Comparison of ENCODE assay signal across 9 cellular contexts in genomic region chr10:114458955-114459354, GRCh38. TPM values are rescaled to one million over a fixed set of nuclear protein-coding genes. Genes with fewer than 3 reads are reported as not detected.
A peak's percentile ranks its signal among the peaks of the same experiment; 100 is the strongest.
DNase-seq lines count a peak whose midpoint lies in the region; ATAC-seq, FAIRE-seq and TF ChIP-seq lines count a peak whose summit lies in the region.
"Had no signal": no experiment of that assay in that cellular context is flagged by ENCODE, and none has a peak within 500 bp of the region (broad histone marks: within the 10 kb centered on the region; RNA-seq: fewer than 3 reads in every experiment).

No MANE protein-coding gene starts in this region.

- H3K27ac ChIP-seq in A673 (ENCODE audit: low read depth, low read length, poor library complexity, severe bottlenecking) (no peak overlapping the region), kidney (ENCODE audit: low read depth in 2 of 2, low read length in 2 of 2) (no peak overlapping the region), upper lobe of right lung (no peak overlapping the region)

- H3K9ac ChIP-seq in kidney (ENCODE audit: low read length in 2 of 2): no peak overlapping the region

- TF ChIP-seq CTCF in A673 (conservative IDR thresholded peaks at IDR 0.05; ENCODE audit: low read depth, low read length): peak; percentile 59
- TF ChIP-seq CTCF in GM12865 (IDR thresholded peaks at IDR 0.05; ENCODE audit: insufficient read depth, low read depth, low read length, missing control alignments): peak; percentile 38
- peak; percentile 45 for TF ChIP-seq CTCF in kidney (IDR thresholded peaks at IDR 0.05; ENCODE audit: borderline replicate concordance, extremely low read depth, insufficient read depth)
- peak; percentile 43 for TF ChIP-seq CTCF in upper lobe of right lung (IDR thresholded peaks at IDR 0.05)

- H3K9me3 ChIP-seq in A673 (ENCODE audit: low read depth, low read length, poor library complexity, severe bottlenecking) (no peaks in the 10 kb centered on the region), kidney (ENCODE audit: control insufficient read depth in 1 of 2, low read length in 2 of 2) (no peaks in the 10 kb centered on the region), upper lobe of right lung (no peaks in the 10 kb centered on the region)

- H3K4me1 ChIP-seq in A673 (ENCODE audit: insufficient read depth, low read length, poor library complexity, severe bottlenecking): no peaks in the 10 kb centered on the region
- no peaks in the 10 kb centered on the region for H3K4me1 ChIP-seq in kidney (ENCODE audit: control insufficient read depth in 1 of 2, insufficient read depth in 1 of 2, low read depth in 1 of 2, low read length in 2 of 2)
- H3K4me1 ChIP-seq in upper lobe of right lung: no peaks in the 10 kb centered on the region

- ATAC-seq in upper lobe of right lung (peak; percentile 92), GM21381 (IDR thresholded peaks at IDR 0.05; ENCODE audit: unreplicated experiment) (no peak), HG02610 (IDR thresholded peaks at IDR 0.05; ENCODE audit: unreplicated experiment) (no peak)

- intact Hi-C loops in A673 (cut with micrococcal nuclease; ENCODE audit: unreplicated experiment) (no loop called here), kidney (cut with DNase I) (no loop called here), upper lobe of right lung (cut with DNase I) (no loop called here)

- peaks cover 28% of the 10 kb centered on the region for H3K4me1 Mint-ChIP-seq in activated naive CD8-positive, alpha-beta T cell treated with anti-CD3 and anti-CD28 coated beads for 36 hours

- no peak overlapping the region for H3K4me3 Mint-ChIP-seq in activated naive CD8-positive, alpha-beta T cell treated with anti-CD3 and anti-CD28 coated beads for 36 hours
- H3K4me3 Mint-ChIP-seq: dendritic cell treated with granulocyte-macrophage colony-stimulating factor and Interleukin-4, amounts not matched to agents 40 ng/mL and 50 ng/mL, for 4 days had no signal

- H3K27me3 ChIP-seq in A673 (replicated peaks; ENCODE audit: insufficient read depth, low read depth, low read length, poor library complexity) (no peaks in the 10 kb centered on the region), upper lobe of right lung (no peaks in the 10 kb centered on the region)

- H3K4me3 ChIP-seq in A673 (ENCODE audit: low read depth, low read length, poor library complexity, severe bottlenecking) (no peak overlapping the region), GM12865 (ENCODE audit: low read depth, low read length) (no peak overlapping the region), kidney (ENCODE audit: low read length in 2 of 2) (no peak overlapping the region), upper lobe of right lung (no peak overlapping the region)

- no peaks in the 10 kb centered on the region for H3K9me3 Mint-ChIP-seq in activated naive CD8-positive, alpha-beta T cell treated with anti-CD3 and anti-CD28 coated beads for 36 hours

- peak overlapping the region; percentile 75 for H3K27ac Mint-ChIP-seq in activated naive CD8-positive, alpha-beta T cell treated with anti-CD3 and anti-CD28 coated beads for 36 hours
- H3K27ac Mint-ChIP-seq: dendritic cell treated with granulocyte-macrophage colony-stimulating factor and Interleukin-4, amounts not matched to agents 40 ng/mL and 50 ng/mL, for 4 days had no signal

- no peaks in the 10 kb centered on the region for H3K36me3 ChIP-seq in A673 (ENCODE audit: insufficient read depth, low read length, poor library complexity, severe bottlenecking)
- H3K36me3 ChIP-seq in kidney (ENCODE audit: control insufficient read depth in 1 of 2, insufficient read depth in 2 of 2, low read length in 2 of 2): peaks cover 0 to 3% of the 10 kb centered on the region in 2 donors
- peaks cover 6% of the 10 kb centered on the region for H3K36me3 ChIP-seq in upper lobe of right lung

- no TSS peak for BruUV-seq in A673 (replicated peaks; lab: Mats Ljungman, UMichigan)

- no peak for FAIRE-seq in kidney (lab: Jason Lieb, UNC)

- H3K27me3 Mint-ChIP-seq in activated naive CD8-positive, alpha-beta T cell treated with anti-CD3 and anti-CD28 coated beads for 36 hours: no peaks in the 10 kb centered on the region

- POLR2A ChIA-PET in A673 (lab: Charles Lee; ENCODE audit: low non-redundant PET): no interaction called here

- DNase-seq in A673 (ENCODE audit: low spot score): peak; percentile 38
- DNase-seq in GM12865 (ENCODE audit: low read depth): peak; percentile 67
- peak; percentile 12 for DNase-seq in LoVo (ENCODE audit: low spot score)
- peak; percentile 42 for DNase-seq in activated naive CD8-positive, alpha-beta T cell treated with anti-CD3 and anti-CD28 coated beads for 36 hours
- DNase-seq in kidney: no peak
- DNase-seq in upper lobe of right lung: peak; percentile 73

- CTCF ChIA-PET in A673 (lab: Charles Lee): interaction anchor here (0.5 to 1.2 kb wide), 2 partner anchors 155 to 351 kb away, joined by 6 to 10 read pairs; no protein-coding TSS in a partner anchor

- H3K36me3 Mint-ChIP-seq in activated naive CD8-positive, alpha-beta T cell treated with anti-CD3 and anti-CD28 coated beads for 36 hours: peaks cover 19% of the 10 kb centered on the region

RNA-seq across cellular contexts. Expression of gene AFAP1L2, which starts 54.7 kb away (rescaled TPM):
- total RNA-seq in A673 (2021) (not detected in 2 replicates), kidney (24.0 TPM), upper lobe of right lung (10.1 TPM)
- total RNA-seq in activated naive CD8-positive, alpha-beta T cell treated with anti-CD3 and anti-CD28 coated beads for 36 hours: 1 to 10 TPM; 3.2 to 4.6 TPM
- 19.8 TPM for polyA plus RNA-seq in kidney (ENCODE audit: insufficient read depth, low read depth, low replicate concordance)
